ENCODE assay signal across 8 cellular contexts in the genomic region with DNA sequence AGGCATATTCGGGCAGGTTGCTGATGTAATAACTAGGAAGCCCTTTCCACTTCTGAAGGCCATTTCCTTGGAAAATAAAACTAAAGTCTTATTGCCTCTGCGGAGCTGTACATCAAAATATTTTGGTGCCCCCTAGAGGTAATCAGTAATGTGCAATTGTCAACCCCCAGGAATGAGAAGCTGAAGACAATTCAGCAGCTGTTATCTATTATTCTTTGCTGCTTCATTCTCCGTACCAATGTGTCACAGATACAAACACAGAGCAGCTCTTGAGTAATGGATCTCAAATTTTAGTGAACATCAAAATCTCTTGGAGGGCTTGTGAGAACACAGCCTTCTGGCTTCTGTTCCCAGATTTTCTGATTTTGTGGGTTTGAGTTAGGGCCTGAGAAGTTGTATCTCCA. TPM values are rescaled to one million over a fixed set of nuclear protein-coding genes. Genes with fewer than 3 reads are reported as not detected.
DNase-seq lines count a peak whose midpoint lies in the region; ATAC-seq, FAIRE-seq and TF ChIP-seq lines count a peak whose summit lies in the region.

No MANE protein-coding gene starts in this region.

- TF ChIP-seq CTCF in epithelial cell of esophagus (IDR thresholded peaks at IDR 0.05; ENCODE audit: insufficient read depth, low read depth, low read length, missing control alignments) (peak; percentile 71), pancreas (IDR thresholded peaks at IDR 0.05) (peak; percentile 24 to 51 (median 48))

- ATAC-seq in pancreas, result peak in 2 of 4 donors; percentile 31 to 40
- no peak for ATAC-seq in HG03442 (IDR thresholded peaks at IDR 0.05; ENCODE audit: unreplicated experiment)

- no peaks in the 10 kb centered on the region for H3K9me3 ChIP-seq in pancreas
- no peaks in the 10 kb centered on the region for H3K9me3 ChIP-seq in effector memory CD4-positive, alpha-beta T cell (ENCODE audit: control insufficient read depth, low read length)

- H3K4me3 ChIP-seq in epithelial cell of esophagus (ENCODE audit: low read length), result no peak overlapping the region
- no peak overlapping the region for H3K4me3 ChIP-seq in pancreas
- no peak overlapping the region for H3K4me3 ChIP-seq in effector memory CD4-positive, alpha-beta T cell (ENCODE audit: insufficient read depth, low read depth, low read length, poor library complexity, severe bottlenecking)

- peak; percentile 82 for DNase-seq in EH (ENCODE audit: low read depth)
- peak; percentile 15 for DNase-seq in HPDE6-E6E7 (ENCODE audit: extremely low spot score)
- peak; percentile 83 for DNase-seq in OCI-M1 (lab: John Stamatoyannopoulos, UW)
- DNase-seq in epithelial cell of esophagus (ENCODE audit: low read depth), result peak; percentile 60
- no peak for DNase-seq in pancreas
- DNase-seq in T-helper 2 cell, result no peak
- DNase-seq in effector memory CD4-positive, alpha-beta T cell, result no peak

- 3% methylated on average over 3 of the region's 3 CpGs for WGBS in pancreas, 2 donors

- no peak for FAIRE-seq in pancreas (lab: Jason Lieb, UNC)

- H3K4me1 ChIP-seq in pancreas, result peaks cover 0 to 5% (median 0%) of the 10 kb centered on the region in 3 donors
- H3K4me1 ChIP-seq in effector memory CD4-positive, alpha-beta T cell (ENCODE audit: control insufficient read depth, insufficient read depth, low read length, poor library complexity, severe bottlenecking), result peaks cover 3% of the 10 kb centered on the region

- H3K36me3 ChIP-seq in pancreas, result peaks cover 0 to 5% (median 0%) of the 10 kb centered on the region in 3 donors
- no peaks in the 10 kb centered on the region for H3K36me3 ChIP-seq in effector memory CD4-positive, alpha-beta T cell (ENCODE audit: control insufficient read depth, insufficient read depth, low read length)

- intact Hi-C loops in pancreas (cut with DNase I), result no loop called here

- H3K27me3 ChIP-seq in pancreas, result no peaks in the 10 kb centered on the region
- peaks cover 17% of the 10 kb centered on the region for H3K27me3 ChIP-seq in effector memory CD4-positive, alpha-beta T cell (replicated peaks; ENCODE audit: control insufficient read depth, insufficient read depth, low read length, poor library complexity, severe bottlenecking)

- H3K27ac ChIP-seq in pancreas, result no peak overlapping the region
- no peak overlapping the region for H3K27ac ChIP-seq in effector memory CD4-positive, alpha-beta T cell (ENCODE audit: insufficient read depth, low read length, poor library complexity, severe bottlenecking)

RNA-seq across cellular contexts. Expression of a gene that starts 3.5 kb away (rescaled TPM):
- total RNA-seq in pancreas, result 1 to 10 TPM; 1.1 to 9.1 (median 3.1) TPM
- polyA plus RNA-seq in pancreas, result under 1 TPM; 0.68 to 0.82 TPM

Comparison
In these comparisons a context has a peak if more than half of its experiments do, and no peak if none do; other contexts are left out.
1. DNase-seq: peak in EH (single experiment), HPDE6-E6E7 (single experiment), OCI-M1 (single experiment) and epithelial cell of esophagus (single experiment); none in pancreas (0 of 6), T-helper 2 cell (0 of 5) and effector memory CD4-positive, alpha-beta T cell (0 of 3).